Comparison of ENCODE assay signal across 6 cellular contexts in the genomic region with DNA sequence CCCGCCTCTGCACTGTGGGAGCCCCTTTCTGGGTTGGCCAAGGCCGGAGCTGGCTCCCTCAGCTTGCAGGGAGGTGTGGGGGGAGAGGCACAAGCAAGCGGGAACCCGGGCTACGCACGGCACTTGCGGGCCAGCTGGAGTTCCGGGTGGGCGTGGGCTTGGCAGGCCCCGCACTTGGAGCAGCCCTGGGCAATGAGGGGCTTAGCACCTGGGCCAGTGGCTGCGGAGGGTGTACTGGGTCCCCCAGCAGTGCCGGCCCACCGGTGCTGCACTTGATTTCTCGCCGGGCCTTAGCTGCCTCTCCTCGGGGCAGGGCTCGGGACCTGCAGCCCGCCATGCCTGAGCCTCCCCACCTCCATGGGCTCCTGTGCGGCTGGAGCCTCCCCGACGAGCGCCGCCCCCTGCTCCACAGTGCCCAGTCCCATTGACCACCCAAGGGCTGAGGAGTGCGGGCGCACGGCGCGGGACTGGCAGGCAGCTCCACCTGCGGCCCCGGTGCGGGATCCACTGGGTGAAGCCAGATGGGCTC.
A peak's percentile ranks its signal among the peaks of the same experiment; 100 is the strongest.
DNase-seq lines count a peak whose midpoint lies in the region; TF ChIP-seq lines count a peak whose summit lies in the region.
"Not testable (repeated sequence)": the region's sequence is repeated elsewhere in the genome, so short reads cannot be mapped to it uniquely, and the experiment has no call there.

No MANE protein-coding gene starts in this region.

- intact Hi-C loops in cardiac septum (cut with DNase I): not testable (repeated sequence)
- intact Hi-C loops in sigmoid colon (cut with DNase I): loop anchor here (10.0 kb wide), 1 partner anchor 124 kb away; the partner anchor contains the start of gene SIAH1

- H3K4me3 ChIP-seq in sigmoid colon, suprapubic skin: not testable (repeated sequence)

- TF ChIP-seq POLR2A in sigmoid colon (IDR thresholded peaks at IDR 0.05); suprapubic skin (IDR thresholded peaks at IDR 0.05): not testable (repeated sequence)

- not testable (repeated sequence) for H3K4me1 ChIP-seq in sigmoid colon
- peaks cover 19% of the 10 kb centered on the region for H3K4me1 ChIP-seq in suprapubic skin

- not testable (repeated sequence) for TF ChIP-seq CTCF in chondrocyte (IDR thresholded peaks at IDR 0.05); sigmoid colon (IDR thresholded peaks at IDR 0.05); suprapubic skin (IDR thresholded peaks at IDR 0.05)

- not testable (repeated sequence) for H3K36me3 Mint-ChIP-seq in chondrocyte (ENCODE audit: low read depth)

- H3K36me3 ChIP-seq in sigmoid colon, suprapubic skin: not testable (repeated sequence)

- H3K27ac Mint-ChIP-seq in chondrocyte (ENCODE audit: unreplicated experiment): not testable (repeated sequence)

- not testable (repeated sequence) for TF ChIP-seq EP300 in sigmoid colon (IDR thresholded peaks at IDR 0.05); suprapubic skin (IDR thresholded peaks at IDR 0.05)

- peak; percentile 43 for DNase-seq in activated effector memory CD4-positive, alpha-beta T cell treated with anti-CD3 and anti-CD28 coated beads, Interleukin-2, amount 50 U/mL, for 16 hours
- DNase-seq in chondrocyte (ENCODE audit: low spot score) (peak; percentile 76), cardiac septum (ENCODE audit: low spot score) (peak; percentile 59), mesenteric fat pad (ENCODE audit: low spot score) (peak; percentile 72), sigmoid colon (peak; percentile 54), suprapubic skin (ENCODE audit: low spot score in 2 of 2) (peak; percentile 48 to 61)

- not testable (repeated sequence) for H3K27me3 Mint-ChIP-seq in chondrocyte (ENCODE audit: low read depth)

- H3K27me3 ChIP-seq in sigmoid colon, suprapubic skin: not testable (repeated sequence)

- not testable (repeated sequence) for H3K9me3 Mint-ChIP-seq in chondrocyte (ENCODE audit: low read depth)

- not testable (repeated sequence) for H3K4me3 Mint-ChIP-seq in chondrocyte (ENCODE audit: unreplicated experiment)

- not testable (repeated sequence) for H3K9me3 ChIP-seq in sigmoid colon, suprapubic skin

- WGBS in sigmoid colon, 2 donors: 94 to 95% methylated on average over 31 of the region's 31 CpGs
- WGBS in suprapubic skin: 93% methylated on average over 12 of the region's 31 CpGs

- H3K4me1 Mint-ChIP-seq in chondrocyte (ENCODE audit: low read depth): peaks cover 37% of the 10 kb centered on the region

- H3K27ac ChIP-seq in sigmoid colon, suprapubic skin: not testable (repeated sequence)
